Comparison of ENCODE assay signal across 1 cellular context in genomic region chr14:89701079-89702043, GRCh38.
TF ChIP-seq lines count a peak whose summit lies in the region.

No MANE protein-coding gene starts in this region.

TF ChIP-seq in K562, 482 proteins besides CTCF, POLR2A, EP300 and RAD21 (continued from another document and continues in another):
- TF ChIP-seq ZBTB11 (CRISPR knock-in tag; IDR thresholded peaks at IDR 0.05), result no peak
- TF ChIP-seq FOXJ3 (CRISPR knock-in tag; IDR thresholded peaks at IDR 0.05), result no peak
- TF ChIP-seq CBX5 (IDR thresholded peaks at IDR 0.05; ENCODE audit: borderline replicate concordance, low read depth), result no peak
- no peak for TF ChIP-seq BDP1 (IDR thresholded peaks at IDR 0.05; ENCODE audit: insufficient read depth, insufficient read length)
- TF ChIP-seq CHD4 (IDR thresholded peaks at IDR 0.05; ENCODE audit: insufficient read depth, insufficient replicate concordance, low read depth, low read length, poor library complexity, severe bottlenecking), result no peak
- TF ChIP-seq NFE2L1 (tag; IDR thresholded peaks at IDR 0.05; ENCODE audit: borderline replicate concordance, low read depth), result no peak
- TF ChIP-seq ZNF740 (CRISPR knock-in tag; IDR thresholded peaks at IDR 0.05), result no peak
- peak in 1 of 2 experiments; percentile 94; a peak in 2 of 4 replicates for TF ChIP-seq ZNF740 (tag; IDR thresholded peaks at IDR 0.05)
- TF ChIP-seq PHTF2 (CRISPR knock-in tag; IDR thresholded peaks at IDR 0.05), result no peak
- TF ChIP-seq SFPQ (IDR thresholded peaks at IDR 0.05; ENCODE audit: low read depth, low read length), result no peak
- no peak for TF ChIP-seq KLF10 (CRISPR knock-in tag; IDR thresholded peaks at IDR 0.05)
- TF ChIP-seq MGA (IDR thresholded peaks at IDR 0.05), result peak; percentile 91
- TF ChIP-seq TCF7 (IDR thresholded peaks at IDR 0.05; ENCODE audit: borderline replicate concordance), result no peak
- no peak for TF ChIP-seq SRSF3 (IDR thresholded peaks at IDR 0.05; ENCODE audit: insufficient read depth, low read length)
- TF ChIP-seq MYC (IDR thresholded peaks at IDR 0.05; ENCODE audit: low read depth, low read length), result peak; percentile 78
- no peak for TF ChIP-seq MYC (CRISPR knock-in tag; IDR thresholded peaks at IDR 0.05; ENCODE audit: borderline replicate concordance, low read depth)
- peak; percentile 53 for TF ChIP-seq RFX1 (IDR thresholded peaks at IDR 0.05)
- TF ChIP-seq IRF1 (CRISPR knock-in tag; IDR thresholded peaks at IDR 0.05; ENCODE audit: borderline replicate concordance), result no peak
- no peak for TF ChIP-seq HMGXB4 (CRISPR knock-in tag; IDR thresholded peaks at IDR 0.05)
- TF ChIP-seq POLR2B (IDR thresholded peaks at IDR 0.05; ENCODE audit: low read depth, partially characterized antibody), result no peak
- TF ChIP-seq FOXM1 (IDR thresholded peaks at IDR 0.05; ENCODE audit: low read depth), result no peak
- TF ChIP-seq FOXM1 (CRISPR knock-in tag; IDR thresholded peaks at IDR 0.05; ENCODE audit: low read depth), result no peak
- TF ChIP-seq RCOR1 (IDR thresholded peaks at IDR 0.05; ENCODE audit: borderline replicate concordance in 1 of 2, low read depth in 2 of 2, low read length in 2 of 2), result no peak
- 0 out of 2 replicates have a peak, but pooled peaks have one; percentile 27 for TF ChIP-seq RNF2 (IDR thresholded peaks at IDR 0.05)
- no peak for TF ChIP-seq RBFOX2 (IDR thresholded peaks at IDR 0.05; ENCODE audit: low read depth, low read length)
- TF ChIP-seq ZNF263 (CRISPR knock-in tag; IDR thresholded peaks at IDR 0.05; ENCODE audit: borderline replicate concordance), result no peak
- TF ChIP-seq ZNF277 (CRISPR knock-in tag; IDR thresholded peaks at IDR 0.05; ENCODE audit: borderline replicate concordance), result no peak
- peak; percentile 97 for TF ChIP-seq VEZF1 (CRISPR knock-in tag; IDR thresholded peaks at IDR 0.05)
- peak; percentile 37; the same call in 1 of the 2 replicates for TF ChIP-seq POLR2G (IDR thresholded peaks at IDR 0.05; ENCODE audit: low read depth, low read length)
- no peak for TF ChIP-seq ZNF174 (CRISPR knock-in tag; IDR thresholded peaks at IDR 0.05)
